In the genomic region with DNA sequence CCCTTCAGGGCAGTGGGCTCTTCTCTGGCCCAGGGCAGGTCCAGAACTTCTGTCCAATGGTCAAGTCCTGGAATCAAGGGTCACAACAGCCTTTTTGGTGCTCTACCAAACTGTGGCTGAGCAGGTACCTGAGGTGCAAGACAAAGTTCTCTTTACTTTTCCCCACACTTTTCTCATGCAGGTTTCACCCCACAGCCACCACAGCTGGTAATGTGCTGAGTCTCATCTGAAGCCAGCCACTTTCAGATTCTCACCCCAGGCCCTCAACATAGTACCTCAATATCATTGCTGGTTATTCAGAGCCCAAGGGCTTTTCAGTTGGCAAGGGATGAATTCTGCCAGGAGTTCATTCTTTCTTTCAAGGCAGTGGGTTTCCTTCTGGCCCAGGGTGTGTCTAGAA, we compare ENCODE assay signal across 35 cellular contexts.
"Had no signal": no experiment of that assay in that cellular context is flagged by ENCODE, and none has a peak within 500 bp of the region (broad histone marks: within the 10 kb centered on the region; RNA-seq: fewer than 3 reads in every experiment).

No MANE protein-coding gene starts in this region.

- DNase-seq: Karpas-422, Kasumi-1, MG63, MV-4-11, NCI-H1048, NCI-H1092, NCI-H1092 treated with DMSO at 0.1 percent for 48 hours, NCI-H1105, NCI-H1105 treated with DMSO at 0.1 percent for 48 hours, NCI-H1417, NCI-H1417 treated with DMSO at 0.1 percent for 48 hours, NCI-H1436, NCI-H1436 treated with DMSO at 0.1 percent for 48 hours, NCI-H146, NCI-H1694, NCI-H1694 treated with DMSO at 0.1 percent for 48 hours, NCI-H187, NCI-H187 treated with DMSO at 0.1 percent for 48 hours, NCI-H1930, NCI-H2029, NCI-H2029 treated with DMSO at 0.1 percent for 48 hours, NCI-H2081, NCI-H2081 treated with DMSO at 0.1 percent for 48 hours, NCI-H2107, NCI-H2171, NCI-H2171 treated with DMSO at 0.1 percent for 48 hours, NCI-H2227 treated with DMSO at 0.1 percent for 48 hours, NCI-H226, NCI-H345, NCI-H446, NCI-H446 treated with DMSO at 0.1 percent for 48 hours, NCI-H510A, NCI-H510A treated with DMSO at 0.1 percent for 48 hours, NCI-H524, NCI-H524 treated with DMSO at 0.1 percent for 48 hours had no signal

- H3K27me3 ChIP-seq: MG63 had no signal

- H3K36me3 ChIP-seq: MG63 had no signal

- H3K9me3 ChIP-seq: MG63 had no signal

- H3K4me3 ChIP-seq: MG63 had no signal
